8 cellular contexts compared by ENCODE assay signal in the genomic region with DNA sequence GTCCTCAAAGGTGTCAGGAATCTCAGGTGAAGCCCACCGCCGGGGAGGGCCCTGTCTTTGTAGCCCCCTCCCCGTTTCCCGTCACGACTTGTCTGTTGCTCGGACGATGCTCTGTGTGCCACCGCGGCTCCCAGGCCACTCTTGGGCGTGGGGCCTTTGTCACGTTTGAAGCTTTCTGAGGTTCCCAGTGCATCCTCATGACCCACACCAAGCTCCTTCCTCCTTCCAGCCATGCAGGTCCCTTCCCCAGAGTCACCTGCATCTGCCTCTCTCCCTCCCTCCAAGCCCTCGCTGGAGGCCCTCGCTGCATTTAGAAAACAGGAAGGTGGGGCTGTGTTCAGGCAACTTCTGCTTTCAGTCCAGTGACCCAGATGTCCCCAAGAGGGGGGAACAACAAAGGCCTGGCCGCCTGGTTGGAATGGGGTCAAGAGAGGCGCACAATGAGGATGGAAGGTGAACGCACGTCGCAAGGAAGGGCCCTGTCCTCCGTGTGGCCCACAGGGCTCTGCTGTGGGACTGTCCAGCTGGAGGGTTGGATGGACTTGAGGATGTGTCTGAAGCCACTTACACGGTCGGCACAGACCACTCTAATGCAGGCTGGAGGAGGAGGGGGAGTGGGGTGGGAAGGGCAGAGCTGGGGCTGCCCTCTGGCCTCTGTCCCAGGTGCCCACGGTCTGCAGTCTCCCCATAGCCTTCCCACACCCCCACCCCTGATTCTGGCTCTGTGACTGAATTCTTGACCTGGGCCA. TPM values are rescaled to one million over a fixed set of nuclear protein-coding genes. Genes with fewer than 3 reads are reported as not detected.
A peak's percentile ranks its signal among the peaks of the same experiment; 100 is the strongest.
DNase-seq lines count a peak whose midpoint lies in the region; ATAC-seq and TF ChIP-seq lines count a peak whose summit lies in the region.

No MANE protein-coding gene starts in this region.

- no peak overlapping the region for H3K56ac ChIP-seq in IMR-90 (ENCODE audit: extremely low read depth, insufficient read depth, low read length)

- H3K4me2 ChIP-seq in IMR-90 (ENCODE audit: low read depth, low read length): peak overlapping the region; percentile 45; the same call in 1 of the 2 replicates

- 89% methylated on average over 9 of the region's 22 CpGs; no CpG with 5 or more reads in 1 of the 2 experiments for WGBS in IMR-90 (ENCODE audit: extremely low coverage in 2 of 2, insufficient read length in 1 of 2), 2 experiments

- peaks cover 4 to 12% of the 10 kb centered on the region in 2 experiments; a peak in 2 of 4 replicates for H3K79me1 ChIP-seq in IMR-90 (ENCODE audit: low read depth in 1 of 2, low read length in 2 of 2)

- peak overlapping the region; percentile 87 for H3K27ac Mint-ChIP-seq in CD4-positive, alpha-beta T cell

- H4K5ac ChIP-seq in IMR-90 (ENCODE audit: low read depth, low read length): peak overlapping the region; percentile 52

- peak overlapping the region; percentile 55 for H3K27ac ChIP-seq in CD4-positive, alpha-beta T cell (ENCODE audit: low read depth, low read length)
- H3K27ac ChIP-seq in IMR-90 (ENCODE audit: insufficient read depth, low read length): peak overlapping the region; percentile 54
- peak overlapping the region; percentile 93 for H3K27ac ChIP-seq in caudate nucleus (ENCODE audit: low read depth, low read length)
- peak overlapping the region; percentile 67 for H3K27ac ChIP-seq in muscle layer of duodenum (ENCODE audit: low read length)

- H3K9me1 ChIP-seq in IMR-90 (ENCODE audit: insufficient read depth, low read length): peaks cover 14% of the 10 kb centered on the region

- H3K4me1 ChIP-seq in IMR-90 (ENCODE audit: control insufficient read depth, insufficient read depth, low read length): peaks cover 20% of the 10 kb centered on the region
- peaks cover 25 to 30% of the 10 kb centered on the region in 2 donors for H3K4me1 ChIP-seq in muscle layer of duodenum (ENCODE audit: control insufficient read depth in 1 of 2, insufficient read depth in 2 of 2, low read length in 2 of 2)

- POLR2A ChIA-PET in CD4-positive, alpha-beta T cell (lab: Charles Lee): interaction anchor here (0.8 to 1.7 kb wide), 5 partner anchors 9 to 1140 kb away, joined by 3 to 11 read pairs (median 4); a partner anchor contains a TSS
- POLR2A ChIA-PET in IMR-90 (lab: Charles Lee; ENCODE audit: unreplicated experiment): no interaction called here

- H4K8ac ChIP-seq in IMR-90 (ENCODE audit: low read depth in 2 of 2, low read length in 2 of 2): peak overlapping the region; percentile 76 to 87

- H3K4ac ChIP-seq in IMR-90 (ENCODE audit: low read depth, low read length): peak overlapping the region; percentile 94

- peak overlapping the region; percentile 19 for H3K9ac ChIP-seq in IMR-90 (ENCODE audit: low read depth, low read length)

- H2AK5ac ChIP-seq in IMR-90 (ENCODE audit: low read depth, low read length): peak overlapping the region; percentile 95

- dilution Hi-C loops in IMR-90 (cut with HindIII; ENCODE audit: low sequenced_read_pairs, unreplicated experiment): no loop called here

- peak overlapping the region; percentile 37 for H3K18ac ChIP-seq in IMR-90 (ENCODE audit: low read depth, low read length)

- H3K36me3 ChIP-seq in IMR-90 (ENCODE audit: control insufficient read depth, insufficient read depth, low read length) (no peaks in the 10 kb centered on the region), muscle layer of duodenum (ENCODE audit: control insufficient read depth in 1 of 2, insufficient read depth in 2 of 2, low read length in 2 of 2) (peaks cover 0 to 6% of the 10 kb centered on the region in 2 donors)

- TF ChIP-seq CTCF in CD4-positive, alpha-beta T cell (IDR thresholded peaks at IDR 0.05): no peak
- TF ChIP-seq CTCF in IMR-90 (conservative IDR thresholded peaks at IDR 0.05; ENCODE audit: low read depth, low read length) (no peak), foreskin fibroblast (IDR thresholded peaks at IDR 0.05; ENCODE audit: low read depth, low read length) (no peak)

- peak overlapping the region; percentile 90 for H4K91ac ChIP-seq in IMR-90 (ENCODE audit: insufficient read depth, low read depth, low read length)

- no peaks in the 10 kb centered on the region for H3K27me3 Mint-ChIP-seq in CD4-positive, alpha-beta T cell

- BruUV-seq in IMR-90 (replicated peaks; lab: Mats Ljungman, UMichigan): no TSS peak

- no peak for ATAC-seq in CD4-positive, alpha-beta T cell (ENCODE audit: poor library complexity)
- ATAC-seq in IMR-90 (ENCODE audit: low read depth): no peak; the same call in 1 of the 2 replicates
- ATAC-seq in HG02678 (IDR thresholded peaks at IDR 0.05; ENCODE audit: unreplicated experiment): no peak
- no peak for ATAC-seq in GM21717 (IDR thresholded peaks at IDR 0.05; ENCODE audit: unreplicated experiment)
- ATAC-seq in GM18861 (IDR thresholded peaks at IDR 0.05; ENCODE audit: unreplicated experiment): no peak

- CTCF ChIA-PET in CD4-positive, alpha-beta T cell (lab: Charles Lee): interaction anchor here (1.1 kb wide), 1 partner anchor 9 kb away, joined by 3 read pairs; no protein-coding TSS in a partner anchor
- CTCF ChIA-PET in IMR-90 (lab: Yijun Ruan, JAX): no interaction called here

- H3K4me3 ChIP-seq in IMR-90 (ENCODE audit: insufficient read depth, low read depth, low read length) (no peak overlapping the region), muscle layer of duodenum (ENCODE audit: low read depth in 1 of 2, low read length in 2 of 2) (peak overlapping the region; percentile 7 to 37), foreskin fibroblast (ENCODE audit: low read depth in 1 of 2, low read length in 2 of 2) (no peak overlapping the region)

- H3K4me3 Mint-ChIP-seq in CD4-positive, alpha-beta T cell: peak overlapping the region; percentile 86

- peak overlapping the region; percentile 48; the same call in 1 of the 2 replicates for H3K14ac ChIP-seq in IMR-90 (replicated peaks; ENCODE audit: low read depth, low read length)

- 0 out of 2 replicates have a peak overlapping the region, but pooled peaks have one; percentile 50 for H3K23ac ChIP-seq in IMR-90 (ENCODE audit: low read depth, low read length)

- no peak for DNase-seq in CD4-positive, alpha-beta T cell
- DNase-seq in IMR-90 (no peak), caudate nucleus (lab: John Stamatoyannopoulos, UW) (peak in 22 of 61 donors; percentile 7 to 77 (median 49)), foreskin fibroblast (no peak)

- no peak for TF ChIP-seq POLR2A in IMR-90 (IDR thresholded peaks at IDR 0.05; ENCODE audit: low read depth, low read length)

- peak overlapping the region; percentile 84 for H2BK120ac ChIP-seq in IMR-90 (ENCODE audit: low read depth, low read length)

- no peaks in the 10 kb centered on the region for H4K20me1 ChIP-seq in IMR-90 (ENCODE audit: insufficient read depth, low read length)

- peaks cover 30% of the 10 kb centered on the region for H3K36me3 Mint-ChIP-seq in CD4-positive, alpha-beta T cell (ENCODE audit: low read depth)

- H2BK15ac ChIP-seq in IMR-90 (ENCODE audit: low read depth, low read length): peak overlapping the region; percentile 29; the same call in 1 of the 3 replicates

- peak overlapping the region; percentile 89 for H2AFZ ChIP-seq in IMR-90 (replicated peaks; ENCODE audit: low read length, poor library complexity)

- H3K27me3 ChIP-seq in CD4-positive, alpha-beta T cell (ENCODE audit: control insufficient read depth, insufficient read depth, low read length): no peaks in the 10 kb centered on the region
- no peaks in the 10 kb centered on the region for H3K27me3 ChIP-seq in IMR-90 (ENCODE audit: control insufficient read depth, insufficient read depth, low read length)
- H3K27me3 ChIP-seq in muscle layer of duodenum (ENCODE audit: low read depth, low read length): no peaks in the 10 kb centered on the region

- H2AK9ac ChIP-seq in IMR-90 (replicated peaks; ENCODE audit: low read depth, low read length, poor library complexity): peak overlapping the region; percentile 66

- in situ Hi-C loops in IMR-90 (cut with MboI; ENCODE audit: low sequenced_read_pairs): no loop called here

- peaks cover 34% of the 10 kb centered on the region for H3K4me1 Mint-ChIP-seq in CD4-positive, alpha-beta T cell (ENCODE audit: low read depth)

- TF ChIP-seq RAD21 in IMR-90 (IDR thresholded peaks at IDR 0.05; ENCODE audit: low read length): no peak

- peak overlapping the region; percentile 74 for H2BK20ac ChIP-seq in IMR-90 (ENCODE audit: low read depth, low read length)

- H3K9me3 Mint-ChIP-seq in CD4-positive, alpha-beta T cell: no peaks in the 10 kb centered on the region

- intact Hi-C loops in CD4-positive, alpha-beta T cell (cut with DNase I, micrococcal nuclease): no loop called here
- intact Hi-C loops in IMR-90 (cut with micrococcal nuclease): loop anchor here (1.0 to 5.0 kb wide), 3 partner anchors 43 to 151 kb away; no protein-coding TSS in a partner anchor

- no peaks in the 10 kb centered on the region for H3K9me3 ChIP-seq in CD4-positive, alpha-beta T cell (ENCODE audit: control insufficient read depth, low read length)
- H3K9me3 ChIP-seq in IMR-90 (ENCODE audit: control insufficient read depth, insufficient read depth, low read length): no peaks in the 10 kb centered on the region; the same call in 1 of the 2 replicates
- no peaks in the 10 kb centered on the region for H3K9me3 ChIP-seq in muscle layer of duodenum (ENCODE audit: control insufficient read depth in 1 of 2, low read length in 2 of 2)

- H2BK5ac ChIP-seq in IMR-90 (ENCODE audit: low read depth, low read length, poor library complexity, severe bottlenecking): peak overlapping the region; percentile 86

TF ChIP-seq in IMR-90, 13 proteins besides CTCF, POLR2A, EP300 and RAD21 (continues in another document):
- TF ChIP-seq MAZ (IDR thresholded peaks at IDR 0.05; ENCODE audit: borderline replicate concordance, low read depth, low read length) (no peak), BHLHE40 (IDR thresholded peaks at IDR 0.05; ENCODE audit: low read depth, low read length) (no peak), RCOR1 (IDR thresholded peaks at IDR 0.05; ENCODE audit: insufficient replicate concordance, low read length) (no peak), CEBPB (IDR thresholded peaks at IDR 0.05; ENCODE audit: low read depth, low read length) (no peak), MAFK (IDR thresholded peaks at IDR 0.05; ENCODE audit: low read depth, low read length) (no peak), CHD1 (IDR thresholded peaks at IDR 0.05; ENCODE audit: low read depth, low read length) (no peak), RFX5 (IDR thresholded peaks at IDR 0.05; ENCODE audit: low read depth, low read length) (no peak)

RNA-seq across cellular contexts. Expression of a gene that starts 59.8 kb away (rescaled TPM):
- not detected for total RNA-seq in CD4-positive, alpha-beta T cell
- total RNA-seq in IMR-90 (2012; rRNA removed): not detected in 2 replicates
- polyA plus RNA-seq in IMR-90 (2012; rRNA removed): not detected in 2 replicates
- not detected in 2 replicates for polyA plus RNA-seq in IMR-90 (2012; cell fraction: cytosol; rRNA removed)
- polyA plus RNA-seq in IMR-90 (2012; cell fraction: nucleus; rRNA removed; ENCODE audit: low replicate concordance): not detected in 2 replicates

Comparison
In these comparisons a context has a peak if more than half of its experiments do, and no peak if none do; other contexts are left out.
1. H3K4me3 ChIP-seq: peak in muscle layer of duodenum (2 of 2); none in IMR-90 (single experiment) and foreskin fibroblast (0 of 2).
2. Peak in every context shown above with its lines, with median percentiles within 50 percentile points of each other: H3K27ac ChIP-seq.